Comparison of ENCODE assay signal across 26 cellular contexts in the genomic region with DNA sequence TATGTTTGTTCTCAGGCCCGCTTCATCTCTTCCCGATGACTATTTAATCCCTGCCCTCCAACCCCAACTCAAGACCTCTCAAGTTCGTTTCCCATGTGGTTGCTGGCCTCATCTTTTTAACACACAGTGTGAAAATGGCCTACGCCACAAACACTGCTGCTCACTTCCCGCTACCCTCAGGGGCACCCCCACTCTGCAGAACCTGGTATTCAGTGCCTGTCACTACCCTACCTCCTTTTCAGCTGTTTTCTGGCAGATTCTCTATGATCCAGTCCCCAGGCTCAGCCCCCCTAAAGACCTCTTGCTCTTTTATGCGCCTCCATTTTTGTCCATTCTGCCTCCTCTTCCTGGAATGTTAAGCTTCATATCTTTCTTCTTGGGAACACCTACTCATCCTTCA.
"Had no signal": no experiment of that assay in that cellular context is flagged by ENCODE, and none has a peak within 500 bp of the region (broad histone marks: within the 10 kb centered on the region; RNA-seq: fewer than 3 reads in every experiment).

No MANE protein-coding gene starts in this region.

- H3K4me3 Mint-ChIP-seq: activated CD4-positive, alpha-beta T cell treated with anti-CD3 and anti-CD28 coated beads, Interleukin-2, amount 10 ng/mL, durations not matched to agents 24 days and 14 days; activated naive CD8-positive, alpha-beta T cell treated with anti-CD3 and anti-CD28 coated beads for 36 hours; activated T-cell treated with anti-CD3 and anti-CD28 coated beads, Interleukin-2, amount 50 U/mL, for 72 hours; activated T-helper 17 cell treated with anti-CD3 and anti-CD28 coated beads, Interleukin-2, amount 50 U/mL, for 72 hours had no signal

- DNase-seq: activated CD4-positive, alpha-beta T cell treated with anti-CD3 and anti-CD28 coated beads, Interleukin-2, amount 10 ng/mL, durations not matched to agents 24 days and 14 days; activated CD4-positive, alpha-beta T cell treated with anti-CD3 and anti-CD28 coated beads, Interleukin-2, amount 50 U/mL, for 4 hours; activated CD8-positive, alpha-beta memory T cell treated with anti-CD3 and anti-CD28 coated beads, Interleukin-2, amount 50 U/mL, for 4 hours; activated effector memory CD4-positive, alpha-beta T cell treated with anti-CD3 and anti-CD28 coated beads, Interleukin-2, amount 50 U/mL, for 16 hours; activated naive CD4-positive, alpha-beta T cell; activated naive CD4-positive, alpha-beta T cell treated with anti-CD3 and anti-CD28 coated beads, Interleukin-2, amount 50 U/mL, for 16 hours; activated naive CD8-positive, alpha-beta T cell treated with anti-CD3 and anti-CD28 coated beads for 36 hours; activated T-cell treated with anti-CD3 and anti-CD28 coated beads for 4 hours; activated T-cell treated with anti-CD3 and anti-CD28 coated beads, Interleukin-2, amount 50 U/mL, for 72 hours; amniotic stem cell; brain microvascular endothelial cell; central memory CD4-positive, alpha-beta T cell; Kasumi-1; KG1; MM.1S; MV-4-11; NCI-H1092; NCI-H1436 treated with DMSO at 0.1 percent for 48 hours; NCI-H1694 treated with DMSO at 0.1 percent for 48 hours; NCI-H2029; NCI-H345; NCI-H524 treated with DMSO at 0.1 percent for 48 hours; OCI-M1; Right ventricle myocardium superior; T1000 had no signal

- H3K9me3 Mint-ChIP-seq: activated CD4-positive, alpha-beta T cell treated with anti-CD3 and anti-CD28 coated beads, Interleukin-2, amount 10 ng/mL, durations not matched to agents 24 days and 14 days; activated naive CD8-positive, alpha-beta T cell treated with anti-CD3 and anti-CD28 coated beads for 36 hours; activated T-cell treated with anti-CD3 and anti-CD28 coated beads, Interleukin-2, amount 50 U/mL, for 72 hours; activated T-helper 17 cell treated with anti-CD3 and anti-CD28 coated beads, Interleukin-2, amount 50 U/mL, for 72 hours had no signal

- H3K27ac Mint-ChIP-seq: activated CD4-positive, alpha-beta T cell treated with anti-CD3 and anti-CD28 coated beads, Interleukin-2, amount 10 ng/mL, durations not matched to agents 24 days and 14 days; activated naive CD8-positive, alpha-beta T cell treated with anti-CD3 and anti-CD28 coated beads for 36 hours; activated T-cell treated with anti-CD3 and anti-CD28 coated beads, Interleukin-2, amount 50 U/mL, for 72 hours; activated T-helper 17 cell treated with anti-CD3 and anti-CD28 coated beads, Interleukin-2, amount 50 U/mL, for 72 hours had no signal

- H3K27me3 ChIP-seq: brain microvascular endothelial cell had no signal

- H3K36me3 Mint-ChIP-seq: activated naive CD8-positive, alpha-beta T cell treated with anti-CD3 and anti-CD28 coated beads for 36 hours had no signal

- H3K36me3 ChIP-seq: brain microvascular endothelial cell had no signal

- H3K4me1 Mint-ChIP-seq: activated CD4-positive, alpha-beta T cell treated with anti-CD3 and anti-CD28 coated beads, Interleukin-2, amount 10 ng/mL, durations not matched to agents 24 days and 14 days; activated T-helper 17 cell treated with anti-CD3 and anti-CD28 coated beads, Interleukin-2, amount 50 U/mL, for 72 hours had no signal

- ATAC-seq: activated T-cell treated with anti-CD3 and anti-CD28 coated beads, Interleukin-2, amount 50 U/mL, for 72 hours; activated T-helper 17 cell treated with anti-CD3 and anti-CD28 coated beads, Interleukin-2, amount 50 U/mL, for 72 hours had no signal

- H3K27me3 Mint-ChIP-seq: activated CD4-positive, alpha-beta T cell treated with anti-CD3 and anti-CD28 coated beads, Interleukin-2, amount 10 ng/mL, durations not matched to agents 24 days and 14 days had no signal
